26 cellular contexts compared by ENCODE assay signal in the genomic region with DNA sequence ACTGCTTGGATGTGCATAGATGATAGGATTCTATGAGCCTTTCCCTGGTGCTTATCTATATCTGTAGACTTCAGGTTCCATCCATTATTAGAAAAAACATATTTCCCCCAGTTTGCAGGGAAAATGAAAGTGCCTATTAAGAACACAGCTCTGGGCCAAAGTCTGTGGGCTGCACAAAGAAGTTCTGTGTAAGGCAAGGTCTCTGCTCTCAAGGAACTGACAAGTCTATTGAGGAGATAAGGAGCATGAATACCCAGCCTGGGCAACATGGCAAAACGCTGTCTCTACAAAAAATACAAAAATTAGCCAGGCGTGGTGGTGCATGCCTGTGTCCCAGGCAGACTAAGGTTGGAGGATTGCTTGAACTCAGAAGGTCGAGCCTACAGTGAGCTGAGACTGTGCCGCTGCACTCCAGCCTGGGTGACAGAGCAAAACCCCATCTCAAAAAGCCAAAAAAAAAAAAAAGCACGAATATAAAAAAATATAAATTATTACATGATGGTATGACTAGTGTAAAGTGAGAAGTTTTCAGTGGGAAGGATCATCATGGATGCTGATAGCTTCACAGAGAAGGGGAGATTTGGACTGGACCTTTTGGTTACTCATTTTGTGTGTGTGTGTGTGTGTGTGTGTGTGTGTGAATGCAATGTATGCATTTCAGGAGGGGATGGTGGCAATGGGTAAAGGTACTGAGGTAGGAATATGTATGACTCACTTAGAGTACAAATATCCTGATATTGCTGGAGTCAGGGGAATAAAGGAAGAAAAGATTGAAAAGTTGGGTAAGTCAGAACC.
"Had no signal": no experiment of that assay in that cellular context is flagged by ENCODE, and none has a peak within 500 bp of the region (broad histone marks: within the 10 kb centered on the region; RNA-seq: fewer than 3 reads in every experiment).

No MANE protein-coding gene starts in this region.

- H3K9me3 ChIP-seq: esophagus muscularis mucosa, heart right ventricle, left lung, ovary, psoas muscle, thoracic aorta, tibial nerve, upper lobe of right lung, uterus had no signal

- DNase-seq: effector CD8-positive, alpha-beta T cell; endodermal cell; foreskin keratinocyte; glutamatergic neuron; heart right ventricle; hippocampal formation; left cardiac atrium; left lung; mesenchymal stem cell; naive thymus-derived CD8-positive, alpha-beta T cell; occipital lobe; ovary; posterior cingulate gyrus; psoas muscle; right cardiac atrium; stimulated activated CD4-positive, alpha-beta T cell treated with anti-CD3 and anti-CD28 coated beads, Interleukin-15, amount 100 ng/mL, for 24 hours; stimulated activated CD4-positive, alpha-beta T cell treated with anti-CD3 and anti-CD28 coated beads, Interleukin-2, amount 100 ng/mL, for 48 hours; stimulated activated naive B cell treated with anti-CD40 and anti-IgM and Interleukin-4, amounts not matched to agents 10 μg/mL and 1 μg/mL and 100 μg/mL, for 72 hours; upper lobe of right lung; uterus had no signal

- H3K27ac ChIP-seq: esophagus muscularis mucosa, foreskin keratinocyte, heart right ventricle, left lung, ovary, psoas muscle, thoracic aorta, tibial nerve, upper lobe of right lung, uterus had no signal

- ATAC-seq: foreskin keratinocyte; heart right ventricle; left cardiac atrium; left lung; naive thymus-derived CD8-positive, alpha-beta T cell; psoas muscle; right cardiac atrium; stimulated activated naive B cell treated with anti-CD40 and anti-IgM and Interleukin-4, amounts not matched to agents 10 μg/mL and 1 μg/mL and 100 μg/mL, for 72 hours; upper lobe of right lung had no signal

- FAIRE-seq: colon, islet of Langerhans had no signal

- H3K4me3 ChIP-seq: esophagus muscularis mucosa, heart right ventricle, left lung, ovary, psoas muscle, skin epidermis, thoracic aorta, tibial nerve, upper lobe of right lung, uterus had no signal

- H3K27me3 ChIP-seq: esophagus muscularis mucosa, foreskin keratinocyte, heart right ventricle, left lung, ovary, tibial nerve, upper lobe of right lung, uterus had no signal

- H3K4me1 ChIP-seq: esophagus muscularis mucosa, foreskin keratinocyte, heart right ventricle, left lung, psoas muscle, tibial nerve, upper lobe of right lung, uterus had no signal

- H3K36me3 ChIP-seq: esophagus muscularis mucosa, heart right ventricle, left lung, ovary, thoracic aorta, tibial nerve, upper lobe of right lung, uterus had no signal
